ENCODE assay signal across 1 cellular context in genomic region chr22:45515678-45516077, GRCh38.
TF ChIP-seq lines count a peak whose summit lies in the region.

No MANE protein-coding gene starts in this region.

TF ChIP-seq in SK-N-SH treated with all-trans-retinoic acid at 6 μM for 48 hours, 23 proteins besides CTCF, POLR2A, EP300 and RAD21 (continued from another document):
- TF ChIP-seq TSHZ2 (CRISPR knock-in tag; IDR thresholded peaks at IDR 0.05) (no peak), PPARA (CRISPR knock-in tag; IDR thresholded peaks at IDR 0.05; ENCODE audit: borderline replicate concordance) (no peak), ESRRG (CRISPR knock-in tag; IDR thresholded peaks at IDR 0.05) (no peak), ISL1 (CRISPR knock-in tag; IDR thresholded peaks at IDR 0.05) (no peak), TOX (CRISPR knock-in tag; IDR thresholded peaks at IDR 0.05; ENCODE audit: borderline replicate concordance) (no peak), GLIS3 (CRISPR knock-in tag; IDR thresholded peaks at IDR 0.05) (no peak)
- TF ChIP-seq, protein P1, sequence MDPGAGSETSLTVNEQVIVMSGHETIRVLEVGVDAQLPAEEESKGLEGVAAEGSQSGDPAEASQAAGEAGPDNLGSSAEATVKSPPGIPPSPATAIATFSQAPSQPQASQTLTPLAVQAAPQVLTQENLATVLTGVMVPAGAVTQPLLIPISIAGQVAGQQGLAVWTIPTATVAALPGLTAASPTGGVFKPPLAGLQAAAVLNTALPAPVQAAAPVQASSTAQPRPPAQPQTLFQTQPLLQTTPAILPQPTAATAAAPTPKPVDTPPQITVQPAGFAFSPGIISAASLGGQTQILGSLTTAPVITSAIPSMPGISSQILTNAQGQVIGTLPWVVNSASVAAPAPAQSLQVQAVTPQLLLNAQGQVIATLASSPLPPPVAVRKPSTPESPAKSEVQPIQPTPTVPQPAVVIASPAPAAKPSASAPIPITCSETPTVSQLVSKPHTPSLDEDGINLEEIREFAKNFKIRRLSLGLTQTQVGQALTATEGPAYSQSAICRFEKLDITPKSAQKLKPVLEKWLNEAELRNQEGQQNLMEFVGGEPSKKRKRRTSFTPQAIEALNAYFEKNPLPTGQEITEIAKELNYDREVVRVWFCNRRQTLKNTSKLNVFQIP (CRISPR knock-in tag; IDR thresholded peaks at IDR 0.05; ENCODE audit: borderline replicate concordance, low read depth): no peak
